35 cellular contexts compared by ENCODE assay signal in genomic region chr13:85910962-85911361, GRCh38.
"Had no signal": no experiment of that assay in that cellular context is flagged by ENCODE, and none has a peak within 500 bp of the region (broad histone marks: within the 10 kb centered on the region; RNA-seq: fewer than 3 reads in every experiment).

No MANE protein-coding gene starts in this region.

- H3K9ac ChIP-seq: KMS-11 had no signal

- H3K9me3 ChIP-seq: MG63 had no signal

- H3K27me3 ChIP-seq: MG63 had no signal

- H3K36me3 ChIP-seq: MG63 had no signal

- H3K4me3 ChIP-seq: MG63 had no signal

- H3K4me2 ChIP-seq: KMS-11 had no signal

- H3K27ac ChIP-seq: KMS-11 had no signal

- DNase-seq: Karpas-422, Kasumi-1, MG63, MM.1S, MV-4-11, NCI-H1048, NCI-H1092, NCI-H1092 treated with DMSO at 0.1 percent for 48 hours, NCI-H1105, NCI-H1105 treated with DMSO at 0.1 percent for 48 hours, NCI-H1417 treated with DMSO at 0.1 percent for 48 hours, NCI-H1436, NCI-H1436 treated with DMSO at 0.1 percent for 48 hours, NCI-H146, NCI-H1694, NCI-H1694 treated with DMSO at 0.1 percent for 48 hours, NCI-H187, NCI-H187 treated with DMSO at 0.1 percent for 48 hours, NCI-H1930, NCI-H2029, NCI-H2029 treated with DMSO at 0.1 percent for 48 hours, NCI-H2081, NCI-H2081 treated with DMSO at 0.1 percent for 48 hours, NCI-H2107, NCI-H2171, NCI-H2171 treated with DMSO at 0.1 percent for 48 hours, NCI-H226, NCI-H345, NCI-H446, NCI-H446 treated with DMSO at 0.1 percent for 48 hours, NCI-H510A, NCI-H510A treated with DMSO at 0.1 percent for 48 hours, NCI-H524, NCI-H524 treated with DMSO at 0.1 percent for 48 hours had no signal
